In genomic region chr10:71260622-71261325, GRCh38 we compare ENCODE assay signal across 10 cellular contexts. TPM values are rescaled to one million over a fixed set of nuclear protein-coding genes. Genes with fewer than 3 reads are reported as not detected.
DNase-seq lines count a peak whose midpoint lies in the region; TF ChIP-seq lines count a peak whose summit lies in the region.
"Had no signal": no experiment of that assay in that cellular context is flagged by ENCODE, and none has a peak within 500 bp of the region (broad histone marks: within the 10 kb centered on the region; RNA-seq: fewer than 3 reads in every experiment).

No MANE protein-coding gene starts in this region.

- H4K20me1 ChIP-seq in BLaER1: no peaks in the 10 kb centered on the region

- no peak overlapping the region for H3K9ac ChIP-seq in BLaER1

- TF ChIP-seq POLR2A in spleen (IDR thresholded peaks at IDR 0.05): no peak

- no peak overlapping the region for H3K27ac ChIP-seq in BLaER1
- H3K27ac ChIP-seq in SJSA1: no peak overlapping the region
- peak overlapping the region in 4 of 8 donors; percentile 14 to 48 (median 40) for H3K27ac ChIP-seq in spleen
- H3K27ac ChIP-seq: VCaP had no signal

- H3K4me2 ChIP-seq in BLaER1: peak overlapping the region; percentile 70; the same call in 1 of the 2 replicates

- intact Hi-C loops in spleen (cut with DNase I; ENCODE audit: low total_unique reads): no loop called here

- H3K4me3 ChIP-seq in BLaER1: no peak overlapping the region
- H3K4me3 ChIP-seq in SJSA1: no peak overlapping the region
- no peak overlapping the region for H3K4me3 ChIP-seq in spleen

- H3K9me3 ChIP-seq in BLaER1: no peaks in the 10 kb centered on the region
- H3K9me3 ChIP-seq in SJSA1 (replicated peaks): no peaks in the 10 kb centered on the region
- no peaks in the 10 kb centered on the region for H3K9me3 ChIP-seq in spleen

- 75 to 85% (median 80%) methylated on average over 7 to 13 of the region's 13 CpGs for WGBS in spleen, 5 donors

- TF ChIP-seq CTCF in spleen (IDR thresholded peaks at IDR 0.05 in 8 of 11, conservative IDR thresholded peaks at IDR 0.05 in 3 of 11): no peak

- peaks cover 81% of the 10 kb centered on the region for H3K4me1 ChIP-seq in BLaER1
- peaks cover 18% of the 10 kb centered on the region for H3K4me1 ChIP-seq in SJSA1 (replicated peaks)
- peaks cover 0 to 49% (median 16%) of the 10 kb centered on the region in 6 donors for H3K4me1 ChIP-seq in spleen

- no peaks in the 10 kb centered on the region for H3K27me3 ChIP-seq in BLaER1
- H3K27me3 ChIP-seq in SJSA1 (replicated peaks): 0 out of 2 replicates have a peak, but pooled peaks cover 3% of the 10 kb centered on the region
- H3K27me3 ChIP-seq in spleen (replicated peaks in 1 of 7): peaks cover 0 to 34% (median 5%) of the 10 kb centered on the region in 7 donors

- DNase-seq in SJSA1 (ENCODE audit: low read depth in 1 of 2, low spot score in 2 of 2): peak; percentile 11 to 59
- DNase-seq in fibroblast of the conjunctiva (ENCODE audit: low read depth): peak; percentile 80
- DNase-seq in non-pigmented ciliary epithelial cell (ENCODE audit: low read depth): peak; percentile 63
- no peak for DNase-seq in spleen
- no peak for DNase-seq in SIG-M5 treated with dmso at 0.1 percent for 504 hours (lab: John Stamatoyannopoulos, UW; ENCODE audit: unreplicated experiment)
- DNase-seq in stimulated activated CD4-positive, alpha-beta T cell treated with anti-CD3 and anti-CD28 coated beads, Interleukin-2, amount 100 ng/mL, for 48 hours: no peak
- no peak for DNase-seq in hepatic stellate cell (ENCODE audit: low spot score)
- DNase-seq: effector CD4-positive, alpha-beta T cell had no signal

- H3K36me3 ChIP-seq in BLaER1 (no peaks in the 10 kb centered on the region), SJSA1 (no peaks in the 10 kb centered on the region), spleen (no peaks in the 10 kb centered on the region)

RNA-seq across cellular contexts. Expression of gene UNC5B, which starts 48.4 kb away (rescaled TPM):
- 0.71 and 0.94 TPM in 2 replicates for total RNA-seq in SJSA1 (2014; rRNA removed; shearing (Covaris generic))
- 10 to 100 TPM in 5 of 7 donors, 1 to 10 TPM in 2; 6.8 to 21.1 (median 15.4) TPM for total RNA-seq in spleen
- 1 to 10 TPM in 2 of 3 donors, under 1 TPM in 1; 0.74 to 3.2 (median 1.7) TPM for polyA plus RNA-seq in spleen

RNA-seq across cellular contexts. Expression of gene SLC29A3, which starts 58.3 kb away (rescaled TPM):
- 0.88 and 1.1 TPM in 2 replicates for total RNA-seq in SJSA1 (2014; rRNA removed; shearing (Covaris generic))
- 10 to 100 TPM in 3 of 7 donors, 1 to 10 TPM in 4; 7.5 to 15.6 (median 9.3) TPM for total RNA-seq in spleen
- 1 to 10 TPM; 3.3 to 7.7 (median 4.8) TPM for polyA plus RNA-seq in spleen

Comparison
In these comparisons a context has a peak if more than half of its experiments do, and no peak if none do; other contexts are left out.
1. DNase-seq: peak in SJSA1 (2 of 2), fibroblast of the conjunctiva (single experiment) and non-pigmented ciliary epithelial cell (single experiment); none in spleen (single experiment), SIG-M5 treated with dmso at 0.1 percent for 504 hours (single experiment), stimulated activated CD4-positive, alpha-beta T cell treated with anti-CD3 and anti-CD28 coated beads, Interleukin-2, amount 100 ng/mL, for 48 hours (0 of 2) and hepatic stellate cell (single experiment).